Comparison of ENCODE assay signal across 8 cellular contexts in the genomic region with DNA sequence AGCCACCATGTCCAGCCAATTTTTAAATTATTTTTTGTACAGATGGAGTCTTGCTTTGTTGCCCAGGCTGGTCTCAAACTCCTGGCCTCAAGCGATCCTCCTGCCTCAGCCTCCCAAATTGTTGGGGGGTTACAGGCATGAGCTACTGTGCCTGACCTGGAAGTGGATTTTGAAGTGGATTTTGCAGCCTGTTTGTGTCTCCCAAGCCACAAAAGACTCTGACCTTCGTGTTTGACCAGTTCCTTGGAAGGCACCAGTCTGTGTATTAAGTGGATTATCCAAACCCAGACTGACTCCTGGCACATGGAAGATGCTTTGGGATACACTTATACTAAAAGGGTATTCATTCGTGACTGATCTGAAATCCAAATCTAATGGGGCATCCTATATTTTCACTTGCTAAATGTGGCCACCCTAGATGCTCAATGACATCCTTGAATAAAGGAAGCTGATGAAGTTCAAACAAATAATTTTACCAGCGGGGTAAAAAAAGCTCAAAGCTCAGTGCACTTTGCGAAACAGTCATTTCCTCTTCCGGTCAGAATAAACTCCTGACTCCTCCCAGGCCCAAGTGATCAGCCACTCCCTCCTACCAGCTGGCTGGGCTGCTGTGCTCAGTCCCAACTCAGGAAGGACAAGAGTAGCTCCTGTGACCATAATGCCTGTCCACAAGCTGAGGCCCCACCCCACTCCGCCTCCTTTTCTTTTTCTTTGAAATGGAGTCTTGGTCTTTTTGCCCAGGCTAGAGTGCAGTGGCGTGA. TPM values are rescaled to one million over a fixed set of nuclear protein-coding genes. Genes with fewer than 3 reads are reported as not detected.
DNase-seq lines count a peak whose midpoint lies in the region; ATAC-seq and TF ChIP-seq lines count a peak whose summit lies in the region.

No MANE protein-coding gene starts in this region.

- H4K20me1 ChIP-seq in mammary epithelial cell (ENCODE audit: insufficient read depth, low read length): no peaks in the 10 kb centered on the region

- WGBS in mammary epithelial cell (ENCODE audit: low coverage, missing lambda C conversion rate): 86% methylated on average over 8 of the region's 8 CpGs
- WGBS in thyroid gland, 2 donors: 67 to 70% methylated on average over 8 of the region's 8 CpGs

- H3K27ac Mint-ChIP-seq in MCF 10A (ENCODE audit: low read depth, unreplicated experiment): peak overlapping the region; percentile 51
- peak overlapping the region; percentile 80 for H3K27ac Mint-ChIP-seq in activated naive CD8-positive, alpha-beta T cell treated with anti-CD3 and anti-CD28 coated beads, Interleukin-2, amount 50 U/mL, for 24 hours

- no peaks in the 10 kb centered on the region for H3K9me3 ChIP-seq in mammary epithelial cell (replicated peaks; ENCODE audit: insufficient read depth, low read length)
- H3K9me3 ChIP-seq in thyroid gland: no peaks in the 10 kb centered on the region

- BruUV-seq in MCF 10A (replicated peaks; lab: Mats Ljungman, UMichigan): no TSS peak
- BruUV-seq in mammary epithelial cell (replicated peaks; lab: Mats Ljungman, UMichigan): no TSS peak

- H3K9ac ChIP-seq in mammary epithelial cell (ENCODE audit: insufficient read depth, low read length): no peak overlapping the region

- H3K4me3 ChIP-seq in mammary epithelial cell (replicated peaks in 1 of 3; ENCODE audit: insufficient read depth in 1 of 3, low read depth in 2 of 3, low read length in 3 of 3): no peak overlapping the region
- H3K4me3 ChIP-seq in thyroid gland (replicated peaks in 1 of 3): no peak overlapping the region

- no peaks in the 10 kb centered on the region for H3K79me2 ChIP-seq in mammary epithelial cell (ENCODE audit: insufficient read depth, low read length)

- ATAC-seq in HG02852 (IDR thresholded peaks at IDR 0.05; ENCODE audit: unreplicated experiment): peak; percentile 84
- peak; percentile 86 for ATAC-seq in activated naive CD8-positive, alpha-beta T cell treated with anti-CD3 and anti-CD28 coated beads, Interleukin-2, amount 50 U/mL, for 24 hours

- TF ChIP-seq CTCF in MCF 10A (IDR thresholded peaks at IDR 0.05; ENCODE audit: unreplicated experiment) (no peak), mammary epithelial cell (conservative IDR thresholded peaks at IDR 0.05 in 1 of 2, IDR thresholded peaks at IDR 0.05 in 1 of 2; ENCODE audit: extremely low read depth in 1 of 2, insufficient read depth in 1 of 2, low read depth in 1 of 2, low read length in 2 of 2) (no peak), thyroid gland (IDR thresholded peaks at IDR 0.05) (no peak)

- DNase-seq in MCF 10A (ENCODE audit: unreplicated experiment) (peak; percentile 56), mammary epithelial cell (no peak), NOMO-1 treated with dmso at 0.1 percent for 144 hours (lab: John Stamatoyannopoulos, UW; ENCODE audit: unreplicated experiment) (peak; percentile 94), kidney tubule cell (ENCODE audit: low spot score) (peak; percentile 26), thyroid gland (peak; percentile 30 to 32), NCI-H524 treated with DMSO at 0.1 percent for 48 hours (lab: John Stamatoyannopoulos, UW) (no peak)
- peak; percentile 44 for DNase-seq in activated naive CD8-positive, alpha-beta T cell treated with anti-CD3 and anti-CD28 coated beads, Interleukin-2, amount 50 U/mL, for 24 hours

- H3K4me3 Mint-ChIP-seq in MCF 10A (ENCODE audit: unreplicated experiment): no peak overlapping the region
- peak overlapping the region; percentile 36 for H3K4me3 Mint-ChIP-seq in activated naive CD8-positive, alpha-beta T cell treated with anti-CD3 and anti-CD28 coated beads, Interleukin-2, amount 50 U/mL, for 24 hours

- POLR2A ChIA-PET in MCF 10A (lab: Yijun Ruan, JAX): interaction anchor here (0.6 to 1.7 kb wide), 4 partner anchors 8 to 43 kb away, joined by 3 to 5 read pairs (median 3); a partner anchor contains a TSS

- no peaks in the 10 kb centered on the region for H3K9me3 Mint-ChIP-seq in MCF 10A (ENCODE audit: unreplicated experiment)
- H3K9me3 Mint-ChIP-seq in activated naive CD8-positive, alpha-beta T cell treated with anti-CD3 and anti-CD28 coated beads, Interleukin-2, amount 50 U/mL, for 24 hours: no peaks in the 10 kb centered on the region

- no peak overlapping the region for H3K4me2 ChIP-seq in mammary epithelial cell (ENCODE audit: insufficient read depth, low read depth, low read length)

- H3K27me3 Mint-ChIP-seq in MCF 10A (ENCODE audit: insufficient read depth, unreplicated experiment): no peaks in the 10 kb centered on the region
- no peaks in the 10 kb centered on the region for H3K27me3 Mint-ChIP-seq in activated naive CD8-positive, alpha-beta T cell treated with anti-CD3 and anti-CD28 coated beads, Interleukin-2, amount 50 U/mL, for 24 hours

- no peak overlapping the region for H2AFZ ChIP-seq in mammary epithelial cell (ENCODE audit: low read depth, low read length)

- in situ Hi-C loops in mammary epithelial cell (cut with MboI; ENCODE audit: low sequenced_read_pairs in 2 of 2): no loop called here

- no peak for TF ChIP-seq POLR2A in thyroid gland (IDR thresholded peaks at IDR 0.05)

- H3K36me3 ChIP-seq in mammary epithelial cell (ENCODE audit: insufficient read depth, low read length): no peaks in the 10 kb centered on the region
- no peaks in the 10 kb centered on the region for H3K36me3 ChIP-seq in thyroid gland

- H3K4me1 Mint-ChIP-seq in MCF 10A (ENCODE audit: insufficient read depth, unreplicated experiment): peaks cover 4% of the 10 kb centered on the region
- H3K4me1 Mint-ChIP-seq in activated naive CD8-positive, alpha-beta T cell treated with anti-CD3 and anti-CD28 coated beads, Interleukin-2, amount 50 U/mL, for 24 hours: peaks cover 12% of the 10 kb centered on the region

- H3K36me3 Mint-ChIP-seq in MCF 10A (ENCODE audit: insufficient read depth, unreplicated experiment): no peaks in the 10 kb centered on the region
- no peaks in the 10 kb centered on the region for H3K36me3 Mint-ChIP-seq in activated naive CD8-positive, alpha-beta T cell treated with anti-CD3 and anti-CD28 coated beads, Interleukin-2, amount 50 U/mL, for 24 hours (ENCODE audit: low read depth)

- intact Hi-C loops in MCF 10A (cut with micrococcal nuclease) (no loop called here), mammary epithelial cell (cut with micrococcal nuclease) (no loop called here), thyroid gland (cut with DNase I) (no loop called here)

- dilution Hi-C loops in mammary epithelial cell (cut with HindIII; ENCODE audit: low sequenced_read_pairs): no loop called here

- H3K4me1 ChIP-seq in mammary epithelial cell (ENCODE audit: insufficient read depth, low read length) (peaks cover 8% of the 10 kb centered on the region), thyroid gland (peaks cover 8 to 13% of the 10 kb centered on the region in 2 donors)

- CTCF ChIA-PET in MCF 10A (lab: Yijun Ruan, JAX): interaction anchor here (0.8 to 3.6 kb wide), 3 partner anchors 8 to 118 kb away, joined by 3 to 24 read pairs (median 4); no protein-coding TSS in a partner anchor
- CTCF ChIA-PET in mammary epithelial cell (lab: Charles Lee; ENCODE audit: low non-redundant PET): no interaction called here

- H3K27ac ChIP-seq in mammary epithelial cell (ENCODE audit: insufficient read depth, low read depth, low read length) (no peak overlapping the region), thyroid gland (peak overlapping the region; percentile 56 to 68 (median 61))

- H3K27me3 ChIP-seq in mammary epithelial cell (ENCODE audit: insufficient read depth, low read length) (no peaks in the 10 kb centered on the region), thyroid gland (no peaks in the 10 kb centered on the region)

RNA-seq across cellular contexts. Expression of a gene that starts 32.6 kb away (rescaled TPM):
- total RNA-seq in MCF 10A (2022) (77.4 and 91.5 TPM in 2 replicates), mammary epithelial cell (100 to 1,000 TPM in 1 of 2 donors, 10 to 100 TPM in 1; 67.5 to 109 TPM), thyroid gland (10 to 100 TPM; 33.2 to 82.4 (median 51.8) TPM)
- polyA plus RNA-seq in mammary epithelial cell: 49.6 TPM
- polyA minus RNA-seq in mammary epithelial cell: 14.5 TPM

RNA-seq across cellular contexts. Expression of a gene that starts 52.2 kb away (rescaled TPM):
- 50.1 and 55.9 TPM in 2 replicates for total RNA-seq in MCF 10A (2022)
- total RNA-seq in mammary epithelial cell: 10 to 100 TPM; 39.7 to 44.5 TPM
- polyA plus RNA-seq in mammary epithelial cell: 11.1 TPM
- 19.0 TPM for polyA minus RNA-seq in mammary epithelial cell
- total RNA-seq in thyroid gland: 10 to 100 TPM; 45.1 to 71.1 (median 68.7) TPM

RNA-seq across cellular contexts. Expression of a gene that starts 52.5 kb away (rescaled TPM):
- total RNA-seq in MCF 10A (2022) (46.0 and 51.1 TPM in 2 replicates), mammary epithelial cell (10 to 100 TPM; 23.3 to 48.1 TPM), thyroid gland (10 to 100 TPM; 20.0 to 45.1 (median 37.4) TPM)
- 29.2 TPM for polyA plus RNA-seq in mammary epithelial cell
- polyA minus RNA-seq in mammary epithelial cell: 22.2 TPM

Comparison
In these comparisons a context has a peak if more than half of its experiments do, and no peak if none do; other contexts are left out.
1. DNase-seq: peak in MCF 10A (single experiment), NOMO-1 treated with dmso at 0.1 percent for 144 hours (single experiment), activated naive CD8-positive, alpha-beta T cell treated with anti-CD3 and anti-CD28 coated beads, Interleukin-2, amount 50 U/mL, for 24 hours (single experiment), kidney tubule cell (single experiment) and thyroid gland (2 of 2); none in mammary epithelial cell (single experiment) and NCI-H524 treated with DMSO at 0.1 percent for 48 hours (single experiment).